Comparison of ENCODE assay signal across 26 cellular contexts in the genomic region with DNA sequence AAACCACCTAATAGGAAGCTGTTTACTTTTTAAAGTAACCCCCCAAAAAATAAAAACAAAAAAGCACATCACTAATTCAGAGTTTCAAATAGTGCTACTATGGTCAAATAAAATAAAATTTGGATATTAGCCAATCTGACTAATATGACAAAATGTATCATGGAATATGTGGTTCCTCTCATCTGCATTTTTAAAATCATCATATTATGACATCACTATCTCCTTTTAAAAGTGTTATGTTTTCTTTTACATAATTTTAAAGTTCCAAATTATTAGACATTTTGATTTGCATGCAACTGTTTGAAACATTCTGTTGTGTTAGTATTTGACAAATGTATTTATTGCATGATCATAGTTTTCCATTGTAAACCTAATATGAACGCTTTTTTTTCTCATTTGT.
"Had no signal": no experiment of that assay in that cellular context is flagged by ENCODE, and none has a peak within 500 bp of the region (broad histone marks: within the 10 kb centered on the region; RNA-seq: fewer than 3 reads in every experiment).

No MANE protein-coding gene starts in this region.

- H3K4me3 ChIP-seq: colonic mucosa, coronary artery, dorsolateral prefrontal cortex, esophagus muscularis mucosa, esophagus squamous epithelium, gastrocnemius medialis, gastroesophageal sphincter, heart left ventricle, heart right ventricle had no signal

- H3K36me3 ChIP-seq: colonic mucosa, esophagus muscularis mucosa, gastrocnemius medialis, gastroesophageal sphincter, heart left ventricle, heart right ventricle had no signal

- ATAC-seq: effector memory CD8-positive, alpha-beta T cell; esophagus mucosa; foreskin keratinocyte; gastrocnemius medialis; gastroesophageal sphincter; heart left ventricle; heart right ventricle had no signal

- H3K9me3 ChIP-seq: colonic mucosa, esophagus muscularis mucosa, esophagus squamous epithelium, gastrocnemius medialis, gastroesophageal sphincter, heart left ventricle, heart right ventricle had no signal

- H3K27ac ChIP-seq: colonic mucosa, coronary artery, dorsolateral prefrontal cortex, epithelial cell of prostate, esophagus muscularis mucosa, esophagus squamous epithelium, foreskin keratinocyte, gastrocnemius medialis, gastroesophageal sphincter, heart left ventricle, heart right ventricle had no signal

- FAIRE-seq: endometrium, endothelial cell of umbilical vein had no signal

- H3K27me3 ChIP-seq: colonic mucosa, dorsolateral prefrontal cortex, esophagus muscularis mucosa, esophagus squamous epithelium, foreskin keratinocyte, gastrocnemius medialis, gastroesophageal sphincter, heart left ventricle had no signal

- DNase-seq: colonic mucosa; cortex of kidney; dermis blood vessel endothelial cell; dorsolateral prefrontal cortex; effector CD4-positive, alpha-beta T cell; effector CD8-positive, alpha-beta T cell; effector memory CD4-positive, alpha-beta T cell; effector memory CD8-positive, alpha-beta T cell; endodermal cell; erythroblast; esophagus squamous epithelium; foreskin fibroblast; foreskin keratinocyte; foreskin melanocyte; gastrocnemius medialis; glutamatergic neuron; head of caudate nucleus; heart left ventricle; heart right ventricle had no signal

- H3K4me1 ChIP-seq: colonic mucosa, esophagus muscularis mucosa, esophagus squamous epithelium, gastrocnemius medialis, gastroesophageal sphincter, heart left ventricle, heart right ventricle had no signal
